In genomic region chr11:73185680-73186293, GRCh38 we compare ENCODE assay signal across 10 cellular contexts. TPM values are rescaled to one million over a fixed set of nuclear protein-coding genes. Genes with fewer than 3 reads are reported as not detected.
DNase-seq lines count a peak whose midpoint lies in the region; ATAC-seq, FAIRE-seq and TF ChIP-seq lines count a peak whose summit lies in the region.
"Had no signal": no experiment of that assay in that cellular context is flagged by ENCODE, and none has a peak within 500 bp of the region (broad histone marks: within the 10 kb centered on the region; RNA-seq: fewer than 3 reads in every experiment).

No MANE protein-coding gene starts in this region.

- TF ChIP-seq CTCF in A549 (IDR thresholded peaks at IDR 0.05): no peak
- TF ChIP-seq CTCF in brain microvascular endothelial cell (IDR thresholded peaks at IDR 0.05; ENCODE audit: low read depth, low read length, missing control alignments): no peak

- no peaks in the 10 kb centered on the region for H3K27me3 ChIP-seq in brain microvascular endothelial cell (replicated peaks)

- TF ChIP-seq POLR2A in A549 (IDR thresholded peaks at IDR 0.05; ENCODE audit: low read length): 0 out of 2 replicates have a peak, but pooled peaks have one; percentile 26

- DNase-seq in A549 (ENCODE audit: low read depth in 1 of 2, low spot score in 1 of 2) (peak; percentile 76 to 79), HS-27A (ENCODE audit: low read depth) (peak; percentile 94), brain microvascular endothelial cell (peak; percentile 42), mesenteric fat pad (ENCODE audit: low spot score) (peak; percentile 85), SK-N-DZ (ENCODE audit: low spot score) (no peak)

- ATAC-seq in A549 (peak; percentile 84 to 91), GM18517 (IDR thresholded peaks at IDR 0.05; ENCODE audit: unreplicated experiment) (no peak), GM18520 (IDR thresholded peaks at IDR 0.05; ENCODE audit: unreplicated experiment) (no peak), HG03460 (IDR thresholded peaks at IDR 0.05; ENCODE audit: unreplicated experiment) (no peak)

- 1% methylated on average over 10 of the region's 13 CpGs for WGBS in A549 (ENCODE audit: missing lambda C conversion rate)

- H3K36me3 ChIP-seq in brain microvascular endothelial cell (replicated peaks): no peaks in the 10 kb centered on the region

- peak in 1 of 2 experiments; percentile 9; a peak in 1 of 5 replicates for TF ChIP-seq RAD21 in A549 (conservative IDR thresholded peaks at IDR 0.05 in 1 of 2, IDR thresholded peaks at IDR 0.05 in 1 of 2)

- no peaks in the 10 kb centered on the region for H3K9me3 ChIP-seq in A549

- CTCF ChIA-PET in A549 (lab: Yijun Ruan, JAX): interaction anchor here (0.5 to 13.9 kb wide), 32 partner anchors 8 to 633 kb away, joined by 3 to 179 read pairs (median 4); partner anchors contain the start of gene FCHSD2

- FAIRE-seq in A549 (lab: Jason Lieb, UNC): no peak

- peaks cover 29% of the 10 kb centered on the region for H3K4me1 ChIP-seq in A549

- peak overlapping the region; percentile 62 for H3K4me2 ChIP-seq in A549

- peak overlapping the region; percentile 74 to 84 for H3K27ac ChIP-seq in A549
- H3K27ac ChIP-seq in brain microvascular endothelial cell: no peak overlapping the region

- no peak for TF ChIP-seq EP300 in A549 (IDR thresholded peaks at IDR 0.05)

- POLR2A ChIA-PET in A549 (lab: Yijun Ruan, JAX): interaction anchor here (0.5 to 1.3 kb wide), 4 partner anchors 43 to 373 kb away, joined by 3 to 4 read pairs (median 4); partner anchors contain the start of gene FCHSD2

- in situ Hi-C loops in brain microvascular endothelial cell (cut with HindIII; ENCODE audit: low pct_ligation_motif_present, low sequenced_read_pairs): loop anchor here (25.0 kb wide), 1 partner anchor 348 kb away; no protein-coding TSS in a partner anchor

- H3K4me3 ChIP-seq in A549 (no peak overlapping the region), brain microvascular endothelial cell (ENCODE audit: low read depth, low read length) (no peak overlapping the region)

TF ChIP-seq in A549, 52 proteins besides CTCF, POLR2A, EP300 and RAD21:
- TF ChIP-seq MAX (IDR thresholded peaks at IDR 0.05) (peak; percentile 84), FOSL2 (IDR thresholded peaks at IDR 0.05) (no peak), FOSL2 (CRISPR knock-in tag; IDR thresholded peaks at IDR 0.05) (peak; percentile 73), GATA3 (IDR thresholded peaks at IDR 0.05; ENCODE audit: borderline replicate concordance) (peak; percentile 52; the same call in 1 of the 2 replicates), USF2 (IDR thresholded peaks at IDR 0.05) (no peak), CBX2 (IDR thresholded peaks at IDR 0.05; ENCODE audit: borderline replicate concordance, low read depth) (no peak), JUNB (IDR thresholded peaks at IDR 0.05) (0 out of 2 replicates have a peak, but pooled peaks have one; percentile 16)

RNA-seq across cellular contexts. Expression of gene P2RY2, which starts 32.3 kb away (rescaled TPM):
- polyA plus RNA-seq in A549 (2011; rRNA removed) (3.7 and 5.2 TPM in 2 replicates), A549 (2017; fragmentation: RNase III; extraction: RNeasy Plus Mini Kit Qiagen cat#74134 plus additional on column Dnase treatment) (6.1 to 6.4 TPM (median 6.4 TPM) in 3 replicates)
- 7.6 and 11.4 TPM in 2 replicates for polyA plus RNA-seq in A549 (2012; cell fraction: cytosol; rRNA removed)
- 10.3 and 15.5 TPM in 2 replicates for polyA plus RNA-seq in A549 (2012; cell fraction: nucleus; rRNA removed)
- polyA minus RNA-seq in A549 (2011; rRNA and poly(A)+ RNA removed): 6.8 and 8.8 TPM in 2 replicates
- total RNA-seq in mesenteric fat pad: 1.4 TPM
- polyA plus RNA-seq in SK-N-DZ (2014; cell fraction: cytosol; rRNA removed): not detected in 2 replicates
- not detected in 2 replicates for polyA plus RNA-seq in SK-N-DZ (2014; cell fraction: nucleus; rRNA removed)
- total RNA-seq: activated CD4-positive, alpha-beta T cell treated with anti-CD3 and anti-CD28 coated beads for 36 hours; CD8-positive, alpha-beta memory T cell had no signal
- polyA plus RNA-seq: CD8-positive, alpha-beta memory T cell had no signal

RNA-seq across cellular contexts. Expression of gene FCHSD2, which starts 43.7 kb away (rescaled TPM):
- polyA plus RNA-seq in A549 (2011; rRNA removed): 15.0 and 19.0 TPM in 2 replicates
- polyA plus RNA-seq in A549 (2012; cell fraction: cytosol; rRNA removed): 6.6 and 7.7 TPM in 2 replicates
- 7.0 and 9.3 TPM in 2 replicates for polyA plus RNA-seq in A549 (2012; cell fraction: nucleus; rRNA removed)
- polyA plus RNA-seq in A549 (2017; fragmentation: RNase III; extraction: RNeasy Plus Mini Kit Qiagen cat#74134 plus additional on column Dnase treatment): 9.4 to 10.5 TPM (median 10.5 TPM) in 3 replicates
- polyA minus RNA-seq in A549 (2011; rRNA and poly(A)+ RNA removed): 8.8 and 9.8 TPM in 2 replicates
- 54.9 TPM for total RNA-seq in mesenteric fat pad
- 13.4 and 15.5 TPM in 2 replicates for polyA plus RNA-seq in SK-N-DZ (2014; cell fraction: cytosol; rRNA removed)
- 13.3 and 25.8 TPM in 2 replicates for polyA plus RNA-seq in SK-N-DZ (2014; cell fraction: nucleus; rRNA removed)

Comparison
In these comparisons a context has a peak if more than half of its experiments do, and no peak if none do; other contexts are left out.
1. ATAC-seq: peak in A549 (2 of 2); none in GM18517 (single experiment), GM18520 (single experiment) and HG03460 (single experiment).